In genomic region chr17:68248886-68249872, GRCh38 we compare ENCODE assay signal across 8 cellular contexts. TPM values are rescaled to one million over a fixed set of nuclear protein-coding genes. Genes with fewer than 3 reads are reported as not detected.
DNase-seq lines count a peak whose midpoint lies in the region; ATAC-seq, FAIRE-seq and TF ChIP-seq lines count a peak whose summit lies in the region.

No MANE protein-coding gene starts in this region.

- H3K4me1 ChIP-seq in iPS-20b (ENCODE audit: insufficient read depth, low read length) (no peaks in the 10 kb centered on the region), thymus (ENCODE audit: control insufficient read depth, insufficient read depth, low read length) (peaks cover 7% of the 10 kb centered on the region)

- DNase-seq in ACHN: peak; percentile 26
- DNase-seq in HL-60 (ENCODE audit: low read depth in 1 of 2, low spot score in 1 of 2): peak in 1 of 2 experiments; percentile 59
- peak in 1 of 2 donors; percentile 35 for DNase-seq in activated T-cell treated with anti-CD3 and anti-CD28 coated beads, Interleukin-2, amount 50 U/mL, for 72 hours
- DNase-seq in H54 (ENCODE audit: insufficient read length, low spot score): no peak
- DNase-seq in hepatic stellate cell (ENCODE audit: low spot score): no peak

- peak overlapping the region; percentile 82; the same call in 1 of the 2 replicates for H3K9ac ChIP-seq in iPS-20b (ENCODE audit: low read depth, low read length)

- in situ Hi-C loops in ACHN (cut with HindIII; ENCODE audit: low pct_ligation_motif_present, low pct_unique_long_range_greater_than_20kb, low sequenced_read_pairs): no loop called here

- H3K27ac ChIP-seq in HL-60 (replicated peaks) (peak overlapping the region; percentile 87), iPS-20b (ENCODE audit: low read length) (no peak overlapping the region), thymus (ENCODE audit: low read depth) (peak overlapping the region; percentile 42)

- H3K9me3 Mint-ChIP-seq in activated T-cell treated with anti-CD3 and anti-CD28 coated beads, Interleukin-2, amount 50 U/mL, for 72 hours: no peaks in the 10 kb centered on the region

- H3K27me3 ChIP-seq in HL-60 (ENCODE audit: insufficient read depth, poor library complexity, severe bottlenecking) (no peaks in the 10 kb centered on the region), iPS-20b (ENCODE audit: insufficient read depth, low read length) (no peaks in the 10 kb centered on the region), thymus (ENCODE audit: control insufficient read depth, insufficient read depth) (no peaks in the 10 kb centered on the region)

- WGBS in thymus: 74% methylated on average over 12 of the region's 12 CpGs

- no peak for FAIRE-seq in H54 (lab: Jason Lieb, UNC)

- H3K4me3 ChIP-seq in HL-60 (replicated peaks; ENCODE audit: insufficient read depth, low read length) (peak overlapping the region; percentile 96; the same call in 1 of the 2 replicates), iPS-20b (ENCODE audit: low read length) (peak overlapping the region; percentile 95), thymus (ENCODE audit: low read length) (no peak overlapping the region)

- peak overlapping the region; percentile 92 to 100 for H3K4me3 Mint-ChIP-seq in activated T-cell treated with anti-CD3 and anti-CD28 coated beads, Interleukin-2, amount 50 U/mL, for 72 hours

- no peak for TF ChIP-seq POLR2A in H54 (IDR thresholded peaks at IDR 0.05; ENCODE audit: low read depth, low read length)

- H3K27ac Mint-ChIP-seq in activated T-cell treated with anti-CD3 and anti-CD28 coated beads, Interleukin-2, amount 50 U/mL, for 72 hours: peak overlapping the region; percentile 100

- H3K9me3 ChIP-seq in iPS-20b (ENCODE audit: insufficient read depth, low read depth, low read length) (no peaks in the 10 kb centered on the region), thymus (ENCODE audit: control insufficient read depth) (no peaks in the 10 kb centered on the region)

- H3K36me3 ChIP-seq in iPS-20b (ENCODE audit: insufficient read depth, low read depth, low read length) (peaks cover 15% of the 10 kb centered on the region), thymus (ENCODE audit: control insufficient read depth, insufficient read depth) (peaks cover 3% of the 10 kb centered on the region)

- H3K27me3 Mint-ChIP-seq in activated T-cell treated with anti-CD3 and anti-CD28 coated beads, Interleukin-2, amount 50 U/mL, for 72 hours (ENCODE audit: low read depth): no peaks in the 10 kb centered on the region

- H3K36me3 Mint-ChIP-seq in activated T-cell treated with anti-CD3 and anti-CD28 coated beads, Interleukin-2, amount 50 U/mL, for 72 hours (ENCODE audit: insufficient read depth in 2 of 2): peaks cover 13 to 31% of the 10 kb centered on the region in 2 donors

- ATAC-seq in activated T-cell treated with anti-CD3 and anti-CD28 coated beads, Interleukin-2, amount 50 U/mL, for 72 hours (replicated peaks in 1 of 2): peak; percentile 17 to 39
- no peak for ATAC-seq in GM19463 (IDR thresholded peaks at IDR 0.05; ENCODE audit: unreplicated experiment)

- TF ChIP-seq CTCF in HL-60 (IDR thresholded peaks at IDR 0.05; ENCODE audit: insufficient read depth, low read length): no peak

- peaks cover 58% of the 10 kb centered on the region for H3K4me1 Mint-ChIP-seq in activated T-cell treated with anti-CD3 and anti-CD28 coated beads, Interleukin-2, amount 50 U/mL, for 72 hours (ENCODE audit: low read depth)

RNA-seq across cellular contexts. Expression of gene AMZ2, which starts 1.3 kb away (rescaled TPM):
- 100 to 1,000 TPM; 185 to 224 TPM for total RNA-seq in activated T-cell treated with anti-CD3 and anti-CD28 coated beads, Interleukin-2, amount 50 U/mL, for 72 hours
- 112 TPM for polyA plus RNA-seq in thymus

RNA-seq across cellular contexts. Expression of gene SLC16A6, which starts 41.7 kb away (rescaled TPM):
- total RNA-seq in activated T-cell treated with anti-CD3 and anti-CD28 coated beads, Interleukin-2, amount 50 U/mL, for 72 hours: 1 to 10 TPM; 5.9 to 8.7 TPM
- 2.4 TPM for polyA plus RNA-seq in thymus

RNA-seq across cellular contexts. Expression of gene ARSG, which starts 42.1 kb away (rescaled TPM):
- 10 to 100 TPM; 24.2 to 24.6 TPM for total RNA-seq in activated T-cell treated with anti-CD3 and anti-CD28 coated beads, Interleukin-2, amount 50 U/mL, for 72 hours
- polyA plus RNA-seq in thymus: 2.6 TPM
